Comparison of ENCODE assay signal across 25 cellular contexts in genomic region chr12:27817761-27818160, GRCh38. TPM values are rescaled to one million over a fixed set of nuclear protein-coding genes. Genes with fewer than 3 reads are reported as not detected.
DNase-seq lines count a peak whose midpoint lies in the region; ATAC-seq and TF ChIP-seq lines count a peak whose summit lies in the region.
"Had no signal": no experiment of that assay in that cellular context is flagged by ENCODE, and none has a peak within 500 bp of the region (broad histone marks: within the 10 kb centered on the region; RNA-seq: fewer than 3 reads in every experiment).

No MANE protein-coding gene starts in this region.

- TF ChIP-seq EP300 in sigmoid colon (IDR thresholded peaks at IDR 0.05) (no peak), transverse colon (IDR thresholded peaks at IDR 0.05; ENCODE audit: low read depth) (no peak)

- H3K27ac ChIP-seq in cardiac muscle cell (peak overlapping the region; percentile 94), sigmoid colon (peak overlapping the region in 3 of 4 donors; percentile 61 to 67 (median 63)), upper lobe of right lung (no peak overlapping the region), transverse colon (peak overlapping the region in 1 of 4 donors; percentile 16)
- H3K27ac ChIP-seq: BLaER1 treated with 17β-estradiol and CSF1 and Interleukin-3, amounts not matched to agents 10 nM and 100 nM; PC-9 had no signal

- WGBS in sigmoid colon, 2 donors: 84 to 92% methylated on average over 4 of the region's 4 CpGs
- 76 to 81% methylated on average over 3 to 4 of the region's 4 CpGs for WGBS in transverse colon (ENCODE audit: low coverage in 1 of 2), 2 donors

- no peak for TF ChIP-seq POLR2A in sigmoid colon (IDR thresholded peaks at IDR 0.05)
- TF ChIP-seq POLR2A in transverse colon (IDR thresholded peaks at IDR 0.05): no peak

- intact Hi-C loops in left ventricle myocardium superior (cut with micrococcal nuclease) (no loop called here), sigmoid colon (cut with DNase I) (loop anchor here (5.0 kb wide), 1 partner anchor 35 kb away; the partner anchor contains the start of genes KLHL42 and MANSC4), upper lobe of right lung (cut with DNase I) (no loop called here), transverse colon (cut with DNase I; ENCODE audit: low total_unique reads) (loop anchor here (10.0 kb wide), 1 partner anchor 83 kb away; no protein-coding TSS in a partner anchor)

- no peaks in the 10 kb centered on the region for H3K9me3 ChIP-seq in cardiac muscle cell (ENCODE audit: low read depth)
- no peaks in the 10 kb centered on the region for H3K9me3 ChIP-seq in T-helper 17 cell (ENCODE audit: control insufficient read depth, low read length, poor library complexity, severe bottlenecking)
- H3K9me3 ChIP-seq in sigmoid colon: no peaks in the 10 kb centered on the region
- no peaks in the 10 kb centered on the region for H3K9me3 ChIP-seq in upper lobe of right lung
- no peaks in the 10 kb centered on the region for H3K9me3 ChIP-seq in transverse colon
- H3K9me3 ChIP-seq: BLaER1 treated with 17β-estradiol and CSF1 and Interleukin-3, amounts not matched to agents 10 nM and 100 nM; HAP-1 had no signal

- H3K4me1 ChIP-seq in cardiac muscle cell (ENCODE audit: low read depth) (peaks cover 8% of the 10 kb centered on the region), sigmoid colon (peaks cover 0 to 18% (median 15%) of the 10 kb centered on the region in 4 donors), upper lobe of right lung (peaks cover 4% of the 10 kb centered on the region), transverse colon (peaks cover 0 to 18% (median 12%) of the 10 kb centered on the region in 4 donors)
- H3K4me1 ChIP-seq: HAP-1 had no signal

- H3K36me3 ChIP-seq in cardiac muscle cell (no peaks in the 10 kb centered on the region), sigmoid colon (no peaks in the 10 kb centered on the region), upper lobe of right lung (no peaks in the 10 kb centered on the region), transverse colon (no peaks in the 10 kb centered on the region)
- H3K36me3 ChIP-seq: BLaER1 treated with 17β-estradiol and CSF1 and Interleukin-3, amounts not matched to agents 10 nM and 100 nM; HAP-1 had no signal

- ATAC-seq in left ventricle myocardium superior: no peak
- ATAC-seq in T-helper 17 cell: no peak
- peak; percentile 27 for ATAC-seq in upper lobe of right lung
- no peak for ATAC-seq in HG03139 (IDR thresholded peaks at IDR 0.05; ENCODE audit: unreplicated experiment)
- ATAC-seq in GM18909 (IDR thresholded peaks at IDR 0.05; ENCODE audit: poor library complexity, unreplicated experiment): no peak
- ATAC-seq: GM23338 had no signal

- TF ChIP-seq CTCF in cardiac muscle cell (IDR thresholded peaks at IDR 0.05; ENCODE audit: low read depth, low read length) (no peak), sigmoid colon (IDR thresholded peaks at IDR 0.05) (no peak), upper lobe of right lung (IDR thresholded peaks at IDR 0.05) (no peak), transverse colon (IDR thresholded peaks at IDR 0.05) (no peak)

- H3K36me3 Mint-ChIP-seq in T-helper 17 cell (ENCODE audit: low read depth): no peaks in the 10 kb centered on the region

- H3K27me3 ChIP-seq in cardiac muscle cell (no peaks in the 10 kb centered on the region), sigmoid colon (no peaks in the 10 kb centered on the region), upper lobe of right lung (no peaks in the 10 kb centered on the region), transverse colon (no peaks in the 10 kb centered on the region)
- H3K27me3 ChIP-seq: BLaER1 treated with 17β-estradiol and CSF1 and Interleukin-3, amounts not matched to agents 10 nM and 100 nM had no signal

- peaks cover 20% of the 10 kb centered on the region for H3K4me1 Mint-ChIP-seq in T-helper 17 cell
- H3K4me1 Mint-ChIP-seq: GM23338 had no signal

- peaks cover 13% of the 10 kb centered on the region for H3K27me3 Mint-ChIP-seq in T-helper 17 cell
- H3K27me3 Mint-ChIP-seq: CD4-positive, alpha-beta T cell had no signal

- H3K27ac Mint-ChIP-seq in T-helper 17 cell: peak overlapping the region; percentile 21
- H3K27ac Mint-ChIP-seq: CD4-positive, alpha-beta T cell; GM23338; HFFc6 had no signal

- in situ Hi-C loops in transverse colon (cut with MboI; ENCODE audit: low pct_ligation_motif_present in 1 of 4, low pct_unique_long_range_greater_than_20kb in 1 of 4, low sequenced_read_pairs in 3 of 4): loop anchor here in 1 of 4 donors (10.0 kb wide), 1 partner anchor 83 kb away; no protein-coding TSS in a partner anchor

- no peak overlapping the region for H3K4me3 Mint-ChIP-seq in T-helper 17 cell
- H3K4me3 Mint-ChIP-seq: CD4-positive, alpha-beta T cell; GM23338; HFFc6 had no signal

- H3K4me3 ChIP-seq in cardiac muscle cell (no peak overlapping the region), sigmoid colon (no peak overlapping the region), upper lobe of right lung (no peak overlapping the region), transverse colon (no peak overlapping the region)
- H3K4me3 ChIP-seq: BLaER1 treated with 17β-estradiol and CSF1 and Interleukin-3, amounts not matched to agents 10 nM and 100 nM; GM23338; HAP-1; PC-9 had no signal

- no peak for DNase-seq in cardiac muscle cell (ENCODE audit: low read depth in 1 of 2, low spot score in 1 of 2)
- DNase-seq in left ventricle myocardium superior: no peak
- DNase-seq in T-helper 17 cell: no peak
- no peak for DNase-seq in sigmoid colon
- no peak for DNase-seq in upper lobe of right lung
- no peak for DNase-seq in transverse colon
- DNase-seq: AML-193; CD4-positive, alpha-beta T cell; HFFc6; NCI-H1092 treated with DMSO at 0.1 percent for 48 hours; NCI-H1436; NCI-H187; NCI-H2107; NK-92 treated with Interleukin-12 subunit alpha and Interleukin-12 subunit beta, amount 100 ng/mL, for 24 hours; PC-9 had no signal

RNA-seq across cellular contexts. Expression of gene MANSC4, which starts 37.7 kb away (rescaled TPM):
- total RNA-seq in cardiac muscle cell (not detected in 2 replicates), left ventricle myocardium superior (not detected), T-helper 17 cell (not detected), sigmoid colon (not detected), upper lobe of right lung (not detected), transverse colon (not detected)
- polyA plus RNA-seq in cardiac muscle cell (not detected in 2 replicates), sigmoid colon (not detected)
- total RNA-seq: CD4-positive, alpha-beta T cell; Daoy; G401; GM23338; HFFc6; PC-9; Right ventricle myocardium inferior; RPMI7951 had no signal
- polyA plus RNA-seq: AG04450, GM23338 had no signal

RNA-seq across cellular contexts. Expression of gene KLHL42, which starts 37.7 kb away (rescaled TPM):
- 27.4 and 42.2 TPM in 2 replicates for total RNA-seq in cardiac muscle cell
- 25.7 and 26.5 TPM in 2 replicates for polyA plus RNA-seq in cardiac muscle cell
- 6.4 TPM for total RNA-seq in left ventricle myocardium superior
- 10 to 100 TPM; 15.3 to 17.3 TPM for total RNA-seq in T-helper 17 cell
- 10 to 100 TPM; 60.7 to 78.1 (median 65.6) TPM for total RNA-seq in sigmoid colon
- polyA plus RNA-seq in sigmoid colon: 10 to 100 TPM in 1 of 3 donors, 1 to 10 TPM in 2; 3.6 to 11.1 (median 7.2) TPM
- total RNA-seq in upper lobe of right lung: 25.0 TPM
- 100 to 1,000 TPM in 1 of 4 donors, 10 to 100 TPM in 3; 14.7 to 104 (median 47.3) TPM for total RNA-seq in transverse colon

Comparison
In these comparisons a context has a peak if more than half of its experiments do, and no peak if none do; other contexts are left out.
1. intact Hi-C loops: an anchor here in sigmoid colon (5.0 kb wide) and transverse colon (10.0 kb wide); none called in left ventricle myocardium superior and upper lobe of right lung.